10 cellular contexts compared by ENCODE assay signal in the genomic region with DNA sequence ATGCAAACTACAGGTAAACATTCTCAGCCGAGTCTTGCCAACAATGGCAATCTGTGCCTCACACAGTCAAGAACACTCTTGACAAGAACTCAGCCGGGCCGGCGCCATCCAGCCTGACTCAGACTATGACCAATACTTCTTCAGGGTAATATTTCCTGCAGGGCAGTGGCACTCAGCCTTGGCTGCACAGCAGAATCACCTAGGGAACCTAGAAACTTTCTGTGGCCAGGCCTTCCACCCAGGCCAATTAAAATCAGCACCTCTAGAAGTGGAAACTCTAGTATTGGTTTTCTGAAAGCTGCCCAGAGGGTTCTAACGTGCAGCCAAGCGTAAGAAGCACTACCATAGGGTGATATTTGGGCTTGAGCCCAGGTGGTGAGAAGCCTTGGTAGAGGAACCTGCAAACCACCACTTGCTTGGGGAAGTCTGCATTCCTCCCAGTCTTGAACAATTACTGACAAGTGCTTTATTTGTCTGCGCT.
DNase-seq lines count a peak whose midpoint lies in the region; ATAC-seq and TF ChIP-seq lines count a peak whose summit lies in the region.
"Had no signal": no experiment of that assay in that cellular context is flagged by ENCODE, and none has a peak within 500 bp of the region (broad histone marks: within the 10 kb centered on the region; RNA-seq: fewer than 3 reads in every experiment).

No MANE protein-coding gene starts in this region.

- intact Hi-C loops in cardiac septum (cut with DNase I): no loop called here

- peak; percentile 65 for ATAC-seq in GM21526 (IDR thresholded peaks at IDR 0.05; ENCODE audit: low FRiP score, unreplicated experiment)

- H3K4me1 ChIP-seq in SJCRH30: no peaks in the 10 kb centered on the region

- no peaks in the 10 kb centered on the region for H3K27me3 ChIP-seq in WERI-Rb-1 (ENCODE audit: insufficient read depth, low read depth, severe bottlenecking)
- no peaks in the 10 kb centered on the region for H3K27me3 ChIP-seq in SJCRH30
- H3K27me3 ChIP-seq: heart right ventricle had no signal

- no peak overlapping the region for H3K27ac ChIP-seq in WERI-Rb-1
- H3K27ac ChIP-seq in SJCRH30: no peak overlapping the region
- H3K27ac ChIP-seq: heart right ventricle, SK-N-MC had no signal

- TF ChIP-seq CTCF in fibroblast of mammary gland (conservative IDR thresholded peaks at IDR 0.05; ENCODE audit: control insufficient read depth, insufficient read depth, low read depth, low read length) (no peak), WERI-Rb-1 (IDR thresholded peaks at IDR 0.05; ENCODE audit: low read depth, low read length) (no peak)

- H3K4me3 ChIP-seq in fibroblast of mammary gland (ENCODE audit: control insufficient read depth, low read depth, low read length) (no peak overlapping the region), WERI-Rb-1 (ENCODE audit: low read depth, low read length) (no peak overlapping the region), SJCRH30 (no peak overlapping the region)
- H3K4me3 ChIP-seq: heart right ventricle, SK-N-MC had no signal

- H3K36me3 ChIP-seq in WERI-Rb-1 (no peaks in the 10 kb centered on the region), SJCRH30 (no peaks in the 10 kb centered on the region)

- peak; percentile 48 for DNase-seq in AG08396 (ENCODE audit: low spot score)
- peak; percentile 97 for DNase-seq in NCI-H2029 treated with DMSO at 0.1 percent for 48 hours (lab: John Stamatoyannopoulos, UW)
- DNase-seq in fibroblast of mammary gland (ENCODE audit: low read depth): peak; percentile 41
- DNase-seq in WERI-Rb-1: no peak
- no peak for DNase-seq in SJCRH30
- DNase-seq in cardiac septum (ENCODE audit: low spot score): no peak
- no peak for DNase-seq in hippocampal formation (lab: John Stamatoyannopoulos, UW)
- DNase-seq: heart right ventricle had no signal

- no peaks in the 10 kb centered on the region for H3K9me3 ChIP-seq in WERI-Rb-1 (ENCODE audit: severe bottlenecking)
- H3K9me3 ChIP-seq in SJCRH30 (replicated peaks): no peaks in the 10 kb centered on the region
- H3K9me3 ChIP-seq: heart right ventricle had no signal

Comparison
In these comparisons a context has a peak if more than half of its experiments do, and no peak if none do; other contexts are left out.
1. DNase-seq: peak in AG08396 (single experiment), NCI-H2029 treated with DMSO at 0.1 percent for 48 hours (single experiment) and fibroblast of mammary gland (single experiment); none in WERI-Rb-1 (single experiment), SJCRH30 (0 of 2), cardiac septum (single experiment) and hippocampal formation (0 of 2).